ENCODE assay signal across 16 cellular contexts in the genomic region with DNA sequence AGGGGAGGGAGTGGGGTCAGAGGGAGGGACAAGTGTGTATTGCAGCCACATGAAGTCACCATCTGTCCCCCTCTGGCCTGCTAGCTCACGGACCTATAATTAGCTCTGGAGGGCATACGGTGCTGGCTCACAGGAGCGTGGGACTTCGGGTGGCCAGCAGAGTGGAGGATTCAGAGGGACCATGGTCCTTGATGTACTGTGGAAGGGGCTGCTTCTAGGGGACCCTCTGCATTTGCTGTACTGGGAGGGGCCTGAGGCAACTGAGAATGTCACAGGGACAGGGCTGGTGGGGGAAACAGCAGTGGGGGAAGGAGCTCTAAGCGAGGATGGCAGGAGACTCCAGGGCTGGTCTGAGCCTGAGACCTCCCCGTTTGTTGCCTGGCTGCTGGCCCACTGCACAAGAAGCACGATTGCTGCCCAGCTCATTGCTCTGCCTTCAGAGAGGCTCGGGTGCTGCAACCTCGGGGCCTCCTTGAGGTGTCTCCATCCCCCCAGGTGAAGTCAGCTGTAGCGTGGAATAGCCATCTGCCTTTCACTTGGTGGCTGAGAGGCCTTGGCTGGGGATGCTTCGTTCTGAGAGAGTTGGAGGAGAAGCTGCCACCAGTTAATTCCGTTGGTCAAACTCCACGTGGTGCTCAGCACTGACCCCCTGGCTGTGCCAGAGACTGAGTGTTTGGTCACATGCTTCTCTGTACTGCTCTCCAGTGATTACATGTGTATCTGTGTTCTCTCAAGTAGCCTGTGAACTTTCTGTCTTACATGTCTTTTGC. TPM values are rescaled to one million over a fixed set of nuclear protein-coding genes. Genes with fewer than 3 reads are reported as not detected.
A peak's percentile ranks its signal among the peaks of the same experiment; 100 is the strongest.
DNase-seq lines count a peak whose midpoint lies in the region; ATAC-seq, FAIRE-seq and TF ChIP-seq lines count a peak whose summit lies in the region.
"Had no signal": no experiment of that assay in that cellular context is flagged by ENCODE, and none has a peak within 500 bp of the region (broad histone marks: within the 10 kb centered on the region; RNA-seq: fewer than 3 reads in every experiment).

No MANE protein-coding gene starts in this region.

- no peak overlapping the region for H2AK5ac ChIP-seq in mesenchymal stem cell (ENCODE audit: low read length, severe bottlenecking)

- no peak for FAIRE-seq in urothelium cell line (lab: Jason Lieb, UNC)
- FAIRE-seq: astrocyte, GM19239, keratinocyte had no signal

- no peak overlapping the region for H3K14ac ChIP-seq in mesenchymal stem cell (ENCODE audit: low read length in 2 of 2)

- WGBS in mesenchymal stem cell: 72% methylated on average over 13 of the region's 13 CpGs

- H2BK120ac ChIP-seq in mesenchymal stem cell (ENCODE audit: low read depth, low read length): no peak overlapping the region

- no peak for DNase-seq in activated naive CD4-positive, alpha-beta T cell treated with anti-CD3 and anti-CD28 coated beads, Interleukin-2, amount 10 ng/mL, durations not matched to agents 7 days and 5 days
- no peak for DNase-seq in activated naive CD4-positive, alpha-beta T cell treated with anti-CD3 and anti-CD28 coated beads, Interleukin-2, amount 50 U/mL, for 72 hours (ENCODE audit: low spot score in 2 of 2)
- DNase-seq in ascending aorta (ENCODE audit: low spot score in 2 of 2) (no peak), mesenchymal stem cell (peak; percentile 39), urothelium cell line (ENCODE audit: low spot score) (peak; percentile 1), DMS153 (lab: John Stamatoyannopoulos, UW) (no peak), NCI-H1105 (lab: John Stamatoyannopoulos, UW) (no peak), immature natural killer cell (no peak)
- DNase-seq: DND-41; naive thymus-derived CD8-positive, alpha-beta T cell; NCI-H526 had no signal

- H3K36me3 Mint-ChIP-seq in activated naive CD4-positive, alpha-beta T cell treated with anti-CD3 and anti-CD28 coated beads, Interleukin-2, amount 10 ng/mL, durations not matched to agents 7 days and 5 days: peaks cover 20% of the 10 kb centered on the region
- H3K36me3 Mint-ChIP-seq in activated naive CD4-positive, alpha-beta T cell treated with anti-CD3 and anti-CD28 coated beads, Interleukin-2, amount 50 U/mL, for 72 hours: peaks cover 6 to 17% of the 10 kb centered on the region in 2 donors
- H3K36me3 Mint-ChIP-seq in immature natural killer cell: no peaks in the 10 kb centered on the region

- H3K27me3 ChIP-seq in ascending aorta: no peaks in the 10 kb centered on the region
- peaks cover 4 to 35% of the 10 kb centered on the region in 2 experiments for H3K27me3 ChIP-seq in mesenchymal stem cell (ENCODE audit: control insufficient read depth in 1 of 2, insufficient read depth in 1 of 2, low read length in 2 of 2)
- H3K27me3 ChIP-seq: gastroesophageal sphincter had no signal

- CTCF ChIA-PET in activated naive CD4-positive, alpha-beta T cell treated with anti-CD3 and anti-CD28 coated beads, Interleukin-2, amount 10 ng/mL, durations not matched to agents 7 days and 5 days (lab: Charles Lee): interaction anchor here (1.7 to 8.2 kb wide), 2 partner anchors 12 to 29 kb away, joined by 4 to 64 read pairs; no protein-coding TSS in a partner anchor

- peak overlapping the region; percentile 27 for H3K9ac ChIP-seq in mesenchymal stem cell (ENCODE audit: low read length)

- H4K8ac ChIP-seq in mesenchymal stem cell (ENCODE audit: low read length): no peak overlapping the region

- H3K18ac ChIP-seq in mesenchymal stem cell (ENCODE audit: low read depth in 1 of 2, low read length in 2 of 2): no peak overlapping the region

- H2AFZ ChIP-seq in mesenchymal stem cell (ENCODE audit: low read depth, low read length): no peak overlapping the region

- no peak for ATAC-seq in activated naive CD4-positive, alpha-beta T cell treated with anti-CD3 and anti-CD28 coated beads, Interleukin-2, amount 50 U/mL, for 72 hours
- ATAC-seq: gastroesophageal sphincter; naive thymus-derived CD8-positive, alpha-beta T cell had no signal

- TF ChIP-seq CTCF in ascending aorta (IDR thresholded peaks at IDR 0.05): no peak

- H3K36me3 ChIP-seq in ascending aorta (peaks cover 0 to 4% of the 10 kb centered on the region in 2 donors), mesenchymal stem cell (ENCODE audit: control insufficient read depth in 1 of 2, insufficient read depth in 2 of 2, low read depth in 1 of 2, low read length in 2 of 2) (peaks cover 2 to 23% of the 10 kb centered on the region in 2 experiments)

- no peak overlapping the region for H3K4ac ChIP-seq in mesenchymal stem cell (ENCODE audit: low read depth in 1 of 2, low read length in 2 of 2)

- no peaks in the 10 kb centered on the region for H3K79me1 ChIP-seq in mesenchymal stem cell (replicated peaks; ENCODE audit: low read length, poor library complexity, severe bottlenecking)

- peaks cover 21% of the 10 kb centered on the region for H3K4me1 Mint-ChIP-seq in activated naive CD4-positive, alpha-beta T cell treated with anti-CD3 and anti-CD28 coated beads, Interleukin-2, amount 10 ng/mL, durations not matched to agents 7 days and 5 days
- H3K4me1 Mint-ChIP-seq in immature natural killer cell: peaks cover 20 to 21% of the 10 kb centered on the region in 2 donors

- H4K91ac ChIP-seq in mesenchymal stem cell (ENCODE audit: low read length): no peak overlapping the region

- peaks cover 2% of the 10 kb centered on the region for H3K9me3 Mint-ChIP-seq in activated naive CD4-positive, alpha-beta T cell treated with anti-CD3 and anti-CD28 coated beads, Interleukin-2, amount 10 ng/mL, durations not matched to agents 7 days and 5 days
- H3K9me3 Mint-ChIP-seq in activated naive CD4-positive, alpha-beta T cell treated with anti-CD3 and anti-CD28 coated beads, Interleukin-2, amount 50 U/mL, for 72 hours: peaks cover 5 to 7% of the 10 kb centered on the region in 2 donors
- no peaks in the 10 kb centered on the region for H3K9me3 Mint-ChIP-seq in immature natural killer cell

- no peak overlapping the region for H3K27ac Mint-ChIP-seq in activated naive CD4-positive, alpha-beta T cell treated with anti-CD3 and anti-CD28 coated beads, Interleukin-2, amount 10 ng/mL, durations not matched to agents 7 days and 5 days
- H3K27ac Mint-ChIP-seq in activated naive CD4-positive, alpha-beta T cell treated with anti-CD3 and anti-CD28 coated beads, Interleukin-2, amount 50 U/mL, for 72 hours: no peak overlapping the region
- no peak overlapping the region for H3K27ac Mint-ChIP-seq in immature natural killer cell

- H3K4me2 ChIP-seq in mesenchymal stem cell (ENCODE audit: low read length, poor library complexity, severe bottlenecking): no peak overlapping the region

- H2BK5ac ChIP-seq in mesenchymal stem cell (ENCODE audit: low read depth, low read length, poor library complexity, severe bottlenecking): no peak overlapping the region

- H3K27me3 Mint-ChIP-seq in activated naive CD4-positive, alpha-beta T cell treated with anti-CD3 and anti-CD28 coated beads, Interleukin-2, amount 10 ng/mL, durations not matched to agents 7 days and 5 days: peaks cover 23% of the 10 kb centered on the region
- H3K27me3 Mint-ChIP-seq in immature natural killer cell (ENCODE audit: low read depth in 3 of 3): peaks cover 0 to 5% (median 5%) of the 10 kb centered on the region in 3 donors

- no peak overlapping the region for H2BK12ac ChIP-seq in mesenchymal stem cell (ENCODE audit: low read length in 2 of 2)

- H3K27ac ChIP-seq in ascending aorta (peak overlapping the region; percentile 66), mesenchymal stem cell (ENCODE audit: low read length, poor library complexity, severe bottlenecking) (no peak overlapping the region)
- H3K27ac ChIP-seq: gastroesophageal sphincter had no signal

- peaks cover 4 to 20% of the 10 kb centered on the region in 2 donors for H3K4me1 ChIP-seq in ascending aorta
- H3K4me1 ChIP-seq in mesenchymal stem cell (ENCODE audit: control insufficient read depth, insufficient read depth, low read depth, low read length): peaks cover 12% of the 10 kb centered on the region

- no peak overlapping the region for H2BK15ac ChIP-seq in mesenchymal stem cell (ENCODE audit: low read depth, poor library complexity, severe bottlenecking)

- peak overlapping the region; percentile 86 for H3K4me3 Mint-ChIP-seq in activated naive CD4-positive, alpha-beta T cell treated with anti-CD3 and anti-CD28 coated beads, Interleukin-2, amount 10 ng/mL, durations not matched to agents 7 days and 5 days
- no peak overlapping the region for H3K4me3 Mint-ChIP-seq in immature natural killer cell

- H3K4me3 ChIP-seq in ascending aorta: peak overlapping the region in 1 of 2 donors; percentile 7
- peak overlapping the region in 1 of 2 experiments; percentile 86 for H3K4me3 ChIP-seq in mesenchymal stem cell (ENCODE audit: insufficient read depth in 1 of 2, low read depth in 1 of 2, low read length in 2 of 2)
- H3K4me3 ChIP-seq: gastroesophageal sphincter had no signal

- intact Hi-C loops in ascending aorta (cut with DNase I): no loop called here

- no peak overlapping the region for H3K23ac ChIP-seq in mesenchymal stem cell (ENCODE audit: low read length in 2 of 2)

- H3K9me3 ChIP-seq in ascending aorta: no peaks in the 10 kb centered on the region
- H3K9me3 ChIP-seq in mesenchymal stem cell (ENCODE audit: control insufficient read depth, low read length): no peaks in the 10 kb centered on the region
- H3K9me3 ChIP-seq: gastroesophageal sphincter had no signal

RNA-seq across cellular contexts. Expression of gene PPFIA4, which starts 2.7 kb away (rescaled TPM):
- total RNA-seq in activated naive CD4-positive, alpha-beta T cell treated with anti-CD3 and anti-CD28 coated beads, Interleukin-2, amount 50 U/mL, for 72 hours: 100 to 1,000 TPM in 1 of 2 donors, 1 to 10 TPM in 1; 1.9 to 112 TPM
- total RNA-seq in ascending aorta: 22.2 TPM
- polyA plus RNA-seq in mesenchymal stem cell (2013, experiment 1 of 2): 0.66 TPM
- polyA plus RNA-seq in mesenchymal stem cell (2013, experiment 2 of 2): 1.1 TPM
- polyA plus RNA-seq in immature natural killer cell: not detected

RNA-seq across cellular contexts. Expression of gene TMEM183A, which starts 21.8 kb away (rescaled TPM):
- 10 to 100 TPM; 67.5 to 92.0 TPM for total RNA-seq in activated naive CD4-positive, alpha-beta T cell treated with anti-CD3 and anti-CD28 coated beads, Interleukin-2, amount 50 U/mL, for 72 hours
- 44.6 TPM for total RNA-seq in ascending aorta
- polyA plus RNA-seq in mesenchymal stem cell (2013, experiment 1 of 2): 42.3 TPM
- polyA plus RNA-seq in mesenchymal stem cell (2013, experiment 2 of 2): 43.2 TPM
- polyA plus RNA-seq in immature natural killer cell: 10 to 100 TPM; 55.0 to 83.2 (median 64.2) TPM

RNA-seq across cellular contexts. Expression of gene MYOG, which starts 56.8 kb away (rescaled TPM):
- total RNA-seq in activated naive CD4-positive, alpha-beta T cell treated with anti-CD3 and anti-CD28 coated beads, Interleukin-2, amount 50 U/mL, for 72 hours: not detected
- total RNA-seq in ascending aorta: not detected
- not detected for polyA plus RNA-seq in mesenchymal stem cell (2013, experiment 1 of 2)
- not detected for polyA plus RNA-seq in mesenchymal stem cell (2013, experiment 2 of 2)
- not detected for polyA plus RNA-seq in immature natural killer cell
- total RNA-seq: astrocyte; naive thymus-derived CD8-positive, alpha-beta T cell had no signal
- polyA plus RNA-seq: keratinocyte; naive thymus-derived CD8-positive, alpha-beta T cell; urinary bladder had no signal

Comparison
In these comparisons a context has a peak if more than half of its experiments do, and no peak if none do; other contexts are left out.
1. DNase-seq: peak in mesenchymal stem cell (single experiment) and urothelium cell line (single experiment); none in activated naive CD4-positive, alpha-beta T cell treated with anti-CD3 and anti-CD28 coated beads, Interleukin-2, amount 10 ng/mL, durations not matched to agents 7 days and 5 days (single experiment), activated naive CD4-positive, alpha-beta T cell treated with anti-CD3 and anti-CD28 coated beads, Interleukin-2, amount 50 U/mL, for 72 hours (0 of 2), ascending aorta (0 of 2), DMS153 (single experiment), NCI-H1105 (single experiment) and immature natural killer cell (0 of 3).